ENCODE assay signal across 23 cellular contexts in the genomic region with DNA sequence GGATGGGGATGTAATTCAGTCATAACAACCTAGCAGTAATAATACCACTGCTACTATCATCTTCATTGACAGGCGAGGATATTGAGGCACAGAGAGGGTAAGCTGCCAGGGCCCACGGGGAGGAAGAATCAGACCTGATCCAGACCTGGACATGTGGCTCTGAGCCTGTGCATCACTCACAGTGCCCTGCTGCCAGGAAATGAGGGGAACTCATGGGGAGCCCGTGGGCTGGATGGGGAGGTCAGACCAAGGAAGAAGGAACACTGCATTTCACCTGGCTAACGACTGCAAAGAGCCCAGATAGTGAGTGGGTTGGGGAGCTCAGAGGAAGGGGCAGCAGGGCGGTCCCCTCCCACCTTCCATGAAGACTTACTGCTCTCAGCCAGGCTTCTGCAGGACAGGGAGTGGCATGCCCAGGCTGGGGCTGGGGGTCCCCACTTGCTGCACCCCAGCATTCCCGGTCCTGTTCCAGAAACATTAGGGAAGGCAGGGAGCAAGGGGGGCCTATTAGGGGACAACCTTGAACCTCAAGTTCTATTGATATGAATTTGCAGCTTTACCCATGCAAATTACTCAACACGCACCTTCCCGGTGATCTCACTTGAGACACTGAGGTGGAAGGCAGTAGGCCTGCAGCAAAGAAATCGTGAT. TPM values are rescaled to one million over a fixed set of nuclear protein-coding genes. Genes with fewer than 3 reads are reported as not detected.
DNase-seq lines count a peak whose midpoint lies in the region; ATAC-seq and TF ChIP-seq lines count a peak whose summit lies in the region.
"Had no signal": no experiment of that assay in that cellular context is flagged by ENCODE, and none has a peak within 500 bp of the region (broad histone marks: within the 10 kb centered on the region; RNA-seq: fewer than 3 reads in every experiment).

No MANE protein-coding gene starts in this region.

- H3K4me2 ChIP-seq in BLaER1 (no peak overlapping the region), neuronal stem cell (ENCODE audit: insufficient read depth, low read length, poor library complexity, severe bottlenecking) (no peak overlapping the region)
- H3K4me2 ChIP-seq: A549 had no signal

- H2BK12ac ChIP-seq in neuronal stem cell (ENCODE audit: low read length): no peak overlapping the region

- H3K4me1 Mint-ChIP-seq in central memory CD8-positive, alpha-beta T cell: peaks cover 5% of the 10 kb centered on the region
- no peaks in the 10 kb centered on the region for H3K4me1 Mint-ChIP-seq in CD8-positive, alpha-beta T cell (ENCODE audit: low read depth)
- H3K4me1 Mint-ChIP-seq: CD4-positive, alpha-beta memory T cell had no signal

- no peak overlapping the region for H3K14ac ChIP-seq in neuronal stem cell (ENCODE audit: low read length)

- no peaks in the 10 kb centered on the region for H4K20me1 ChIP-seq in BLaER1

- H4K91ac ChIP-seq in neuronal stem cell (ENCODE audit: low read depth, low read length, poor library complexity): no peak overlapping the region

- CTCF ChIA-PET in CD8-positive, alpha-beta T cell (lab: Charles Lee): interaction anchor here (0.6 kb wide), 1 partner anchor 23 kb away, joined by 3 read pairs; no protein-coding TSS in a partner anchor

- H2AFZ ChIP-seq in neuronal stem cell (ENCODE audit: low read length): no peak overlapping the region

- intact Hi-C loops in CD8-positive, alpha-beta T cell (cut with DNase I, micrococcal nuclease): no loop called here
- intact Hi-C loops in spleen (cut with DNase I; ENCODE audit: low total_unique reads): no loop called here

- H3K27me3 ChIP-seq in BLaER1: no peaks in the 10 kb centered on the region
- H3K27me3 ChIP-seq in H7 (ENCODE audit: control insufficient read depth, insufficient read depth, low read length): no peaks in the 10 kb centered on the region
- no peaks in the 10 kb centered on the region for H3K27me3 ChIP-seq in neuronal stem cell (ENCODE audit: control insufficient read depth in 3 of 3, insufficient read depth in 3 of 3, low read depth in 1 of 3, low read length in 3 of 3)
- no peaks in the 10 kb centered on the region for H3K27me3 ChIP-seq in CD8-positive, alpha-beta T cell (ENCODE audit: insufficient read depth, low read length)
- no peaks in the 10 kb centered on the region for H3K27me3 ChIP-seq in spleen (replicated peaks in 1 of 7)
- H3K27me3 ChIP-seq: BE2C had no signal

- H3K79me1 ChIP-seq in neuronal stem cell (ENCODE audit: low read depth, low read length): no peaks in the 10 kb centered on the region

- H3K36me3 ChIP-seq in BLaER1: no peaks in the 10 kb centered on the region
- H3K36me3 ChIP-seq in H7 (replicated peaks; ENCODE audit: control insufficient read depth, insufficient read depth, low read length): no peaks in the 10 kb centered on the region
- no peaks in the 10 kb centered on the region for H3K36me3 ChIP-seq in neuronal stem cell (replicated peaks in 1 of 2; ENCODE audit: control insufficient read depth in 2 of 2, insufficient read depth in 2 of 2, low read length in 2 of 2)
- no peaks in the 10 kb centered on the region for H3K36me3 ChIP-seq in CD8-positive, alpha-beta T cell (ENCODE audit: insufficient read depth, low read length)
- H3K36me3 ChIP-seq in spleen: no peaks in the 10 kb centered on the region
- H3K36me3 ChIP-seq: BE2C had no signal

- peak overlapping the region; percentile 19 for H3K18ac ChIP-seq in neuronal stem cell (ENCODE audit: low read length)

- no peak overlapping the region for H2BK5ac ChIP-seq in neuronal stem cell (ENCODE audit: low read length)

- peaks cover 32% of the 10 kb centered on the region for H3K27me3 Mint-ChIP-seq in central memory CD8-positive, alpha-beta T cell
- no peaks in the 10 kb centered on the region for H3K27me3 Mint-ChIP-seq in CD8-positive, alpha-beta T cell (ENCODE audit: low read depth)

- no peak overlapping the region for H3K23ac ChIP-seq in neuronal stem cell (ENCODE audit: low read depth, low read length, poor library complexity)

- no peak overlapping the region for H3K4me3 Mint-ChIP-seq in central memory CD8-positive, alpha-beta T cell
- no peak overlapping the region for H3K4me3 Mint-ChIP-seq in CD8-positive, alpha-beta T cell
- H3K4me3 Mint-ChIP-seq: CD4-positive, alpha-beta memory T cell; HFFc6 had no signal

- WGBS in neuronal stem cell (ENCODE audit: extremely low coverage in 2 of 2, insufficient read length in 2 of 2, insufficient replicate concordance in 1 of 2), 2 donors: no CpG with 5 or more reads among the region's 9 CpGs
- 80 to 92% (median 91%) methylated on average over 9 of the region's 9 CpGs for WGBS in spleen, 5 donors

- H3K4me1 ChIP-seq in BLaER1 (peaks cover 77% of the 10 kb centered on the region), neuronal stem cell (ENCODE audit: control insufficient read depth in 2 of 2, insufficient read depth in 1 of 2, low read depth in 1 of 2, low read length in 2 of 2) (peaks cover 0 to 3% of the 10 kb centered on the region in 2 donors), spleen (peaks cover 0 to 5% (median 0%) of the 10 kb centered on the region in 6 donors)
- no peaks in the 10 kb centered on the region for H3K4me1 ChIP-seq in CD8-positive, alpha-beta T cell (ENCODE audit: insufficient read depth, low read length)
- H3K4me1 ChIP-seq: Caco-2 had no signal

- no peaks in the 10 kb centered on the region for H3K9me3 Mint-ChIP-seq in central memory CD8-positive, alpha-beta T cell
- no peaks in the 10 kb centered on the region for H3K9me3 Mint-ChIP-seq in CD8-positive, alpha-beta T cell
- H3K9me3 Mint-ChIP-seq: HFFc6 had no signal

- POLR2A ChIA-PET in CD8-positive, alpha-beta T cell (lab: Charles Lee): no interaction called here

- no peak overlapping the region for H2BK15ac ChIP-seq in neuronal stem cell (ENCODE audit: low read length)

- ATAC-seq in central memory CD8-positive, alpha-beta T cell (replicated peaks; ENCODE audit: extremely low read depth, poor library complexity, severe bottlenecking): no peak
- no peak for ATAC-seq in CD8-positive, alpha-beta T cell
- ATAC-seq in GM19328 (IDR thresholded peaks at IDR 0.05; ENCODE audit: unreplicated experiment): no peak
- ATAC-seq: A549, GM12878, HCT116 had no signal

- H4K8ac ChIP-seq in neuronal stem cell (ENCODE audit: low read depth, low read length): no peak overlapping the region

- H2AK5ac ChIP-seq in neuronal stem cell (ENCODE audit: low read depth, low read length): peak overlapping the region; percentile 89

- TF ChIP-seq POLR2A in spleen (IDR thresholded peaks at IDR 0.05): no peak

- TF ChIP-seq CTCF in CD8-positive, alpha-beta T cell (IDR thresholded peaks at IDR 0.05): no peak
- no peak for TF ChIP-seq CTCF in spleen (IDR thresholded peaks at IDR 0.05 in 8 of 11, conservative IDR thresholded peaks at IDR 0.05 in 3 of 11)

- peak overlapping the region; percentile 60 for H3K27ac Mint-ChIP-seq in central memory CD8-positive, alpha-beta T cell (ENCODE audit: low read depth)
- H3K27ac Mint-ChIP-seq in CD8-positive, alpha-beta T cell: no peak overlapping the region
- H3K27ac Mint-ChIP-seq: CD4-positive, alpha-beta memory T cell; HFFc6 had no signal

- H3K9me3 ChIP-seq in BLaER1: no peaks in the 10 kb centered on the region
- H3K9me3 ChIP-seq in neuronal stem cell (replicated peaks in 1 of 2; ENCODE audit: control insufficient read depth in 2 of 2, insufficient read depth in 1 of 2, low read depth in 1 of 2, low read length in 2 of 2): no peaks in the 10 kb centered on the region
- H3K9me3 ChIP-seq in CD8-positive, alpha-beta T cell (ENCODE audit: low read length): no peaks in the 10 kb centered on the region
- no peaks in the 10 kb centered on the region for H3K9me3 ChIP-seq in spleen
- H3K9me3 ChIP-seq: A549, BE2C, Caco-2 had no signal

- H3K27ac ChIP-seq in BLaER1 (0 out of 2 replicates have a peak overlapping the region, but pooled peaks have one; percentile 9), neuronal stem cell (replicated peaks; ENCODE audit: low read length) (no peak overlapping the region), spleen (no peak overlapping the region)
- H3K27ac ChIP-seq in CD8-positive, alpha-beta T cell (ENCODE audit: low read depth, low read length): no peak overlapping the region
- H3K27ac ChIP-seq: A549 had no signal

- DNase-seq in H7 (peak; percentile 5), neuronal stem cell (ENCODE audit: low spot score) (no peak), spleen (no peak), NOMO-1 treated with DMSO at 0.1 percent for 48 hours (lab: John Stamatoyannopoulos, UW; ENCODE audit: unreplicated experiment) (no peak)
- DNase-seq in central memory CD8-positive, alpha-beta T cell (ENCODE audit: low spot score in 2 of 2): no peak
- DNase-seq in CD8-positive, alpha-beta T cell: no peak
- DNase-seq: 8988T; ACHN; AML-193; BE2C; C1 segment of cervical spinal cord; Caco-2; CD4-positive, alpha-beta memory T cell; DMS153; DND-41; GDM1; GOT3; HFFc6 had no signal

- H3K4ac ChIP-seq in neuronal stem cell (ENCODE audit: low read length): no peak overlapping the region

- H3K9ac ChIP-seq in BLaER1 (no peak overlapping the region), neuronal stem cell (ENCODE audit: low read depth, low read length, poor library complexity) (no peak overlapping the region)

- no peak overlapping the region for H2BK120ac ChIP-seq in neuronal stem cell (ENCODE audit: low read depth, low read length)

- H3K36me3 Mint-ChIP-seq in central memory CD8-positive, alpha-beta T cell (ENCODE audit: insufficient read depth): peaks cover 2% of the 10 kb centered on the region
- H3K36me3 Mint-ChIP-seq in CD8-positive, alpha-beta T cell: no peaks in the 10 kb centered on the region
- H3K36me3 Mint-ChIP-seq: CD4-positive, alpha-beta memory T cell had no signal

- H3K4me3 ChIP-seq in BLaER1 (no peak overlapping the region), H7 (ENCODE audit: insufficient read depth, low read depth, low read length) (no peak overlapping the region), neuronal stem cell (ENCODE audit: low read length in 2 of 2) (no peak overlapping the region), spleen (no peak overlapping the region)
- no peak overlapping the region for H3K4me3 ChIP-seq in CD8-positive, alpha-beta T cell (ENCODE audit: low read depth, low read length)
- H3K4me3 ChIP-seq: A549, GM12878 had no signal

RNA-seq across cellular contexts. Expression of a gene that starts 37.7 kb away (rescaled TPM):
- 410 and 535 TPM in 2 replicates for total RNA-seq in H7 (2014; rRNA removed; shearing (Covaris generic))
- 396 TPM for polyA plus RNA-seq in neuronal stem cell (2013, experiment 1 of 2)
- 424 TPM for polyA plus RNA-seq in neuronal stem cell (2013, experiment 2 of 2)
- total RNA-seq in CD8-positive, alpha-beta T cell: 1,000 to 10,000 TPM in 1 of 2 experiments, 100 to 1,000 TPM in 1; 988 to 1,053 TPM
- total RNA-seq in spleen: 100 to 1,000 TPM; 294 to 483 (median 387) TPM
- 100 to 1,000 TPM; 188 to 292 (median 256) TPM for polyA plus RNA-seq in spleen
